15 cellular contexts compared by ENCODE assay signal in genomic region chr15:100016632-100017031, GRCh38.
DNase-seq lines count a peak whose midpoint lies in the region; ATAC-seq and TF ChIP-seq lines count a peak whose summit lies in the region.
"Had no signal": no experiment of that assay in that cellular context is flagged by ENCODE, and none has a peak within 500 bp of the region (broad histone marks: within the 10 kb centered on the region; RNA-seq: fewer than 3 reads in every experiment).

No MANE protein-coding gene starts in this region.

- CTCF ChIA-PET in MCF 10A (lab: Yijun Ruan, JAX), result interaction anchor here (0.5 to 1.4 kb wide), 4 partner anchors 14 to 277 kb away, joined by 3 to 5 read pairs (median 4); no protein-coding TSS in a partner anchor
- CTCF ChIA-PET in RWPE1 (lab: Yijun Ruan, JAX), result no interaction called here

- H3K27ac Mint-ChIP-seq in MCF 10A (ENCODE audit: low read depth, unreplicated experiment), result peak overlapping the region; percentile 46
- H3K27ac Mint-ChIP-seq: B cell; CD4-positive, alpha-beta T cell had no signal

- peaks cover 37% of the 10 kb centered on the region for H3K4me1 Mint-ChIP-seq in MCF 10A (ENCODE audit: insufficient read depth, unreplicated experiment)
- H3K4me1 Mint-ChIP-seq: B cell had no signal

- peaks cover 5% of the 10 kb centered on the region for H3K9me3 Mint-ChIP-seq in MCF 10A (ENCODE audit: unreplicated experiment)
- H3K9me3 Mint-ChIP-seq: CD4-positive, alpha-beta T cell had no signal

- intact Hi-C loops in MCF 10A (cut with micrococcal nuclease) (no loop called here), breast epithelium (cut with DNase I; ENCODE audit: low total_unique reads) (no loop called here)

- H3K27me3 ChIP-seq in breast epithelium, result no peaks in the 10 kb centered on the region

- H3K27ac ChIP-seq in breast epithelium (no peak overlapping the region), RWPE1 (peak overlapping the region; percentile 65)
- H3K27ac ChIP-seq: GM23248 had no signal

- H3K4me1 ChIP-seq in breast epithelium, result no peaks in the 10 kb centered on the region

- no peak for TF ChIP-seq POLR2A in breast epithelium (IDR thresholded peaks at IDR 0.05)

- no peak overlapping the region for H3K4me3 Mint-ChIP-seq in MCF 10A (ENCODE audit: unreplicated experiment)
- H3K4me3 Mint-ChIP-seq: B cell; CD4-positive, alpha-beta T cell had no signal

- ATAC-seq in GM21619 (IDR thresholded peaks at IDR 0.05; ENCODE audit: unreplicated experiment), result no peak
- ATAC-seq: GM12878, HCT116 had no signal

- H3K27me3 Mint-ChIP-seq in MCF 10A (ENCODE audit: insufficient read depth, unreplicated experiment), result no peaks in the 10 kb centered on the region
- H3K27me3 Mint-ChIP-seq: B cell; CD4-positive, alpha-beta T cell had no signal

- TF ChIP-seq CTCF in MCF 10A (IDR thresholded peaks at IDR 0.05; ENCODE audit: unreplicated experiment) (no peak), breast epithelium (IDR thresholded peaks at IDR 0.05) (no peak), RWPE1 (conservative IDR thresholded peaks at IDR 0.05; ENCODE audit: low read depth) (no peak)

- no peak for DNase-seq in MCF 10A (ENCODE audit: unreplicated experiment)
- DNase-seq in breast epithelium (ENCODE audit: low spot score in 2 of 2), result no peak
- DNase-seq in RWPE1 (ENCODE audit: low spot score), result no peak
- DNase-seq in islet precursor cell, result peak; percentile 44
- no peak for DNase-seq in SKM-1 treated with dmso at 0.1 percent for 144 hours (lab: John Stamatoyannopoulos, UW; ENCODE audit: unreplicated experiment)
- DNase-seq in NCI-H1436 (lab: John Stamatoyannopoulos, UW), result no peak
- DNase-seq: C1 segment of cervical spinal cord; Calu3; CD4-positive, alpha-beta T cell; DMS 273 treated with DMSO at 0.1 percent for 48 hours; GM23248 had no signal

- H3K36me3 ChIP-seq in breast epithelium, result no peaks in the 10 kb centered on the region

- no peaks in the 10 kb centered on the region for H3K9me3 ChIP-seq in breast epithelium

- no peak overlapping the region for H3K4me3 ChIP-seq in breast epithelium
- H3K4me3 ChIP-seq: GM12878, GM23248 had no signal

- BruUV-seq in MCF 10A (replicated peaks; lab: Mats Ljungman, UMichigan), result no TSS peak

- H3K36me3 Mint-ChIP-seq in MCF 10A (ENCODE audit: insufficient read depth, unreplicated experiment), result no peaks in the 10 kb centered on the region

- POLR2A ChIA-PET in MCF 10A (lab: Yijun Ruan, JAX) (no interaction called here), RWPE1 (lab: Yijun Ruan, JAX; ENCODE audit: low non-redundant PET) (no interaction called here)
